ENCODE assay signal across 1 cellular context in the genomic region with DNA sequence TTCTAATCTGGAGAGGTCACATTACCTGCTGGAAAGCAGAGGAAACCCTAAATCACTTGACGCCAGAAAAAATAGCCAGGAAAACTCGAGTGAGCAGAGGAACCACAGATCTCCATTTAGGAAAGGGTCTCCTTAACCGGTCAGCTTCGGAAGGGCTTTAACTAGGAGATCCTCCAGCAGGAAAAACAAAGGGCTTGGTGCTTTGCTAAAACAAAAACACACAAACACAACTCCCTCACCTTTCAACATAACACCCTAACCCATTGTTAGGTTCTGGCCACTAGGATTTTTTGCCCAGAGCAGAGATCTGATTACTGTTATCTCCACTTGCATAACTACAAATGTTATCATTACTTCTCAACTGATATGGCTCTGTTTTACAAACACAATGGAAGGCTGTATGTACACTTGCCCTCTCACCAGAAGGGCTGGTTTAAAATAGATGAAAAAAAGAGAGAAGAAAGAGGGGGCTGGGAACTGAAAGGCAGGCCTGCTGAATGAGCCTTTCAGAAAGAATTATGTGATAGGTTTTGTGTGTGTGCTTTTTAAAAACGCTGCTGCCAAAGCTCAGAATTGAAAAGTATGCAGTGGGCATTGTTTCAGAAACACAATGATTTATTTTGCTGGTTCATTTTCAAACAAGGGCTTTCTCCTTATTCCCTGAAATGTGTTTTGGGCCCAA.
TF ChIP-seq lines count a peak whose summit lies in the region.

No MANE protein-coding gene starts in this region.

TF ChIP-seq in HepG2, 621 proteins besides CTCF, POLR2A, EP300 and RAD21 (continued from another document):
- TF ChIP-seq GATA4 (IDR thresholded peaks at IDR 0.05; ENCODE audit: borderline replicate concordance, low read depth), result peak; percentile 63; the same call in 1 of the 2 replicates
- TF ChIP-seq PAXIP1 (CRISPR knock-in tag; conservative IDR thresholded peaks at IDR 0.05), result no peak
- 0 out of 2 replicates have a peak, but pooled peaks have one; percentile 30 for TF ChIP-seq SIX4 (CRISPR knock-in tag; IDR thresholded peaks at IDR 0.05)
- TF ChIP-seq, protein P1, sequence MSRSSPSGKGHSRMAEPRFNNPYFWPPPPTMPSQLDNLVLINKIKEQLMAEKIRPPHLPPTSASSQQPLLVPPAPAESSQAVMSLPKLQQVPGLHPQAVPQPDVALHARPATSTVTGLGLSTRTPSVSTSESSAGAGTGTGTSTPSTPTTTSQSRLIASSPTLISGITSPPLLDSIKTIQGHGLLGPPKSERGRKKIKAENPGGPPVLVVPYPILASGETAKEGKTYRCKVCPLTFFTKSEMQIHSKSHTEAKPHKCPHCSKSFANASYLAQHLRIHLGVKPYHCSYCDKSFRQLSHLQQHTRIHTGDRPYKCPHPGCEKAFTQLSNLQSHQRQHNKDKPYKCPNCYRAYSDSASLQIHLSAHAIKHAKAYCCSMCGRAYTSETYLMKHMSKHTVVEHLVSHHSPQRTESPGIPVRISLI (CRISPR knock-in tag; IDR thresholded peaks at IDR 0.05; ENCODE audit: borderline replicate concordance), result peak; percentile 51; the same call in 1 of the 2 replicates
- TF ChIP-seq ZNF510 (CRISPR knock-in tag; IDR thresholded peaks at IDR 0.05; ENCODE audit: low read depth), result no peak
